In genomic region chr15:100598655-100599054, GRCh38 we compare ENCODE assay signal across 20 cellular contexts. TPM values are rescaled to one million over a fixed set of nuclear protein-coding genes. Genes with fewer than 3 reads are reported as not detected.
A peak's percentile ranks its signal among the peaks of the same experiment; 100 is the strongest.
DNase-seq lines count a peak whose midpoint lies in the region; ATAC-seq and TF ChIP-seq lines count a peak whose summit lies in the region.
"Had no signal": no experiment of that assay in that cellular context is flagged by ENCODE, and none has a peak within 500 bp of the region (broad histone marks: within the 10 kb centered on the region; RNA-seq: fewer than 3 reads in every experiment).

No MANE protein-coding gene starts in this region.

- H3K4me1 Mint-ChIP-seq in activated T-cell treated with anti-CD3 and anti-CD28 coated beads, Interleukin-2, amount 50 U/mL, for 4 hours (ENCODE audit: low read depth), result peaks cover 65% of the 10 kb centered on the region
- peaks cover 66 to 72% (median 68%) of the 10 kb centered on the region in 3 donors for H3K4me1 Mint-ChIP-seq in T-cell
- H3K4me1 Mint-ChIP-seq in stimulated activated naive CD8-positive, alpha-beta T cell treated with anti-CD3 and anti-CD28 coated beads, Interleukin-15, amount 100 ng/mL, for 72 hours, result peaks cover 62% of the 10 kb centered on the region

- no peaks in the 10 kb centered on the region for H3K27me3 ChIP-seq in effector memory CD4-positive, alpha-beta T cell (replicated peaks; ENCODE audit: control insufficient read depth, insufficient read depth, low read length, poor library complexity, severe bottlenecking)
- H3K27me3 ChIP-seq in heart left ventricle, result no peaks in the 10 kb centered on the region
- H3K27me3 ChIP-seq: BLaER1, sigmoid colon had no signal

- no peaks in the 10 kb centered on the region for H3K36me3 ChIP-seq in effector memory CD4-positive, alpha-beta T cell (ENCODE audit: control insufficient read depth, insufficient read depth, low read length)
- H3K36me3 ChIP-seq in heart left ventricle, result no peaks in the 10 kb centered on the region
- H3K36me3 ChIP-seq: sigmoid colon had no signal

- peak overlapping the region; percentile 94 to 99 for H3K27ac Mint-ChIP-seq in T-cell
- H3K27ac Mint-ChIP-seq in stimulated activated naive CD8-positive, alpha-beta T cell treated with anti-CD3 and anti-CD28 coated beads, Interleukin-15, amount 100 ng/mL, for 72 hours, result peak overlapping the region; percentile 88 to 95
- H3K27ac Mint-ChIP-seq: progenitor cell of endocrine pancreas had no signal

- POLR2A ChIA-PET in T-cell (lab: Charles Lee), result no interaction called here

- WGBS in heart left ventricle, 4 donors, result 79 to 100% (median 97%) methylated on average over 1 of the region's 1 CpG

- no peaks in the 10 kb centered on the region for H3K27me3 Mint-ChIP-seq in activated T-cell treated with anti-CD3 and anti-CD28 coated beads, Interleukin-2, amount 50 U/mL, for 4 hours (ENCODE audit: low read depth)
- no peaks in the 10 kb centered on the region for H3K27me3 Mint-ChIP-seq in T-cell
- H3K27me3 Mint-ChIP-seq in stimulated activated naive CD8-positive, alpha-beta T cell treated with anti-CD3 and anti-CD28 coated beads, Interleukin-15, amount 100 ng/mL, for 72 hours, result no peaks in the 10 kb centered on the region
- H3K27me3 Mint-ChIP-seq: central memory CD8-positive, alpha-beta T cell; progenitor cell of endocrine pancreas had no signal

- CTCF ChIA-PET in T-cell (lab: Charles Lee), result interaction anchor here in 1 of 2 donors (1.2 kb wide), 1 partner anchor 249 kb away, joined by 5 read pairs; no protein-coding TSS in a partner anchor

- peaks cover 62% of the 10 kb centered on the region for H3K4me1 ChIP-seq in effector memory CD4-positive, alpha-beta T cell (ENCODE audit: control insufficient read depth, insufficient read depth, low read length, poor library complexity, severe bottlenecking)
- H3K4me1 ChIP-seq in heart left ventricle, result peaks cover 4 to 59% (median 21%) of the 10 kb centered on the region in 12 donors

- H3K36me3 Mint-ChIP-seq in activated T-cell treated with anti-CD3 and anti-CD28 coated beads, Interleukin-2, amount 50 U/mL, for 4 hours (ENCODE audit: insufficient read depth), result peaks cover 11% of the 10 kb centered on the region
- peaks cover 4% of the 10 kb centered on the region for H3K36me3 Mint-ChIP-seq in T-cell

- no peaks in the 10 kb centered on the region for H3K9me3 Mint-ChIP-seq in activated T-cell treated with anti-CD3 and anti-CD28 coated beads, Interleukin-2, amount 50 U/mL, for 4 hours
- H3K9me3 Mint-ChIP-seq in T-cell, result no peaks in the 10 kb centered on the region
- H3K9me3 Mint-ChIP-seq in stimulated activated naive CD8-positive, alpha-beta T cell treated with anti-CD3 and anti-CD28 coated beads, Interleukin-15, amount 100 ng/mL, for 72 hours, result no peaks in the 10 kb centered on the region
- H3K9me3 Mint-ChIP-seq: central memory CD8-positive, alpha-beta T cell had no signal

- no peaks in the 10 kb centered on the region for H3K9me3 ChIP-seq in effector memory CD4-positive, alpha-beta T cell (ENCODE audit: control insufficient read depth, low read length)
- no peaks in the 10 kb centered on the region for H3K9me3 ChIP-seq in heart left ventricle
- H3K9me3 ChIP-seq: BLaER1, sigmoid colon, SK-N-SH had no signal

- intact Hi-C loops in heart left ventricle (cut with DNase I), result loop anchor here in 1 of 10 donors (10.0 kb wide), 1 partner anchor 664 kb away; no protein-coding TSS in a partner anchor

- no peak for TF ChIP-seq CTCF in heart left ventricle (IDR thresholded peaks at IDR 0.05)

- no peak overlapping the region for H3K4me3 Mint-ChIP-seq in activated T-cell treated with anti-CD3 and anti-CD28 coated beads, Interleukin-2, amount 50 U/mL, for 4 hours
- H3K4me3 Mint-ChIP-seq in T-cell, result peak overlapping the region in 1 of 3 donors; percentile 17
- peak overlapping the region in 1 of 2 donors; percentile 67 for H3K4me3 Mint-ChIP-seq in stimulated activated naive CD8-positive, alpha-beta T cell treated with anti-CD3 and anti-CD28 coated beads, Interleukin-15, amount 100 ng/mL, for 72 hours

- no peak for TF ChIP-seq POLR2A in heart left ventricle (IDR thresholded peaks at IDR 0.05)

- H3K27ac ChIP-seq in effector memory CD4-positive, alpha-beta T cell (ENCODE audit: insufficient read depth, low read length, poor library complexity, severe bottlenecking), result peak overlapping the region; percentile 83
- H3K27ac ChIP-seq in heart left ventricle, result peak overlapping the region in 1 of 12 donors; percentile 80
- H3K27ac ChIP-seq: BLaER1, sigmoid colon had no signal

- H3K4me3 ChIP-seq in effector memory CD4-positive, alpha-beta T cell (ENCODE audit: insufficient read depth, low read depth, low read length, poor library complexity, severe bottlenecking), result no peak overlapping the region
- no peak overlapping the region for H3K4me3 ChIP-seq in heart left ventricle
- H3K4me3 ChIP-seq: BLaER1, sigmoid colon had no signal

- no peak for ATAC-seq in activated T-cell treated with anti-CD3 and anti-CD28 coated beads, Interleukin-2, amount 50 U/mL, for 4 hours
- ATAC-seq in T-cell (replicated peaks in 1 of 4), result no peak
- ATAC-seq in stimulated activated naive CD8-positive, alpha-beta T cell treated with anti-CD3 and anti-CD28 coated beads, Interleukin-15, amount 100 ng/mL, for 72 hours, result no peak
- no peak for ATAC-seq in heart left ventricle

- DNase-seq in activated T-cell treated with anti-CD3 and anti-CD28 coated beads, Interleukin-2, amount 50 U/mL, for 48 hours, result peak; percentile 32 to 37
- DNase-seq in activated T-cell treated with anti-CD3 and anti-CD28 coated beads, Interleukin-2, amount 50 U/mL, for 4 hours, result no peak
- no peak for DNase-seq in T-cell
- no peak for DNase-seq in effector memory CD4-positive, alpha-beta T cell
- DNase-seq in stimulated activated naive CD8-positive, alpha-beta T cell treated with anti-CD3 and anti-CD28 coated beads, Interleukin-15, amount 100 ng/mL, for 72 hours, result no peak
- DNase-seq in heart left ventricle, result no peak
- DNase-seq in activated CD4-positive, CD25-positive, alpha-beta regulatory T cell (lab: John Stamatoyannopoulos, UW), result no peak
- DNase-seq in NCI-H774 (lab: John Stamatoyannopoulos, UW), result no peak
- DNase-seq: EL, NCI-H1092, NCI-H1930, NCI-H226, NCI-H82, sigmoid colon, SK-N-SH, substantia nigra, T-helper 9 cell had no signal

RNA-seq across cellular contexts. Expression of gene LINS1, which starts 3.3 kb away (rescaled TPM):
- 10 to 100 TPM; 47.9 to 56.7 (median 51.9) TPM for total RNA-seq in activated T-cell treated with anti-CD3 and anti-CD28 coated beads, Interleukin-2, amount 50 U/mL, for 4 hours
- 10 to 100 TPM; 42.9 to 88.1 (median 77.0) TPM for total RNA-seq in T-cell
- 10 to 100 TPM in 2 of 9 donors, 1 to 10 TPM in 7; 6.1 to 11.8 (median 9.1) TPM for total RNA-seq in heart left ventricle
- 1 to 10 TPM; 3.1 to 7.0 TPM for polyA plus RNA-seq in heart left ventricle

RNA-seq across cellular contexts. Expression of gene ASB7, which starts 3.7 kb away (rescaled TPM):
- 10 to 100 TPM; 12.1 to 16.0 (median 15.5) TPM for total RNA-seq in activated T-cell treated with anti-CD3 and anti-CD28 coated beads, Interleukin-2, amount 50 U/mL, for 4 hours
- 10 to 100 TPM; 17.7 to 24.8 (median 21.8) TPM for total RNA-seq in T-cell
- total RNA-seq in heart left ventricle, result 1 to 10 TPM; 4.9 to 6.9 (median 6.6) TPM
- polyA plus RNA-seq in heart left ventricle, result 1 to 10 TPM; 2.3 to 5.4 TPM

Comparison
In these comparisons a context has a peak if more than half of its experiments do, and no peak if none do; other contexts are left out.
1. DNase-seq: peak in activated T-cell treated with anti-CD3 and anti-CD28 coated beads, Interleukin-2, amount 50 U/mL, for 48 hours (2 of 2); none in activated T-cell treated with anti-CD3 and anti-CD28 coated beads, Interleukin-2, amount 50 U/mL, for 4 hours (single experiment), T-cell (0 of 34), effector memory CD4-positive, alpha-beta T cell (0 of 3), stimulated activated naive CD8-positive, alpha-beta T cell treated with anti-CD3 and anti-CD28 coated beads, Interleukin-15, amount 100 ng/mL, for 72 hours (0 of 2), heart left ventricle (0 of 5), activated CD4-positive, CD25-positive, alpha-beta regulatory T cell (0 of 4) and NCI-H774 (single experiment).